Comparison of ENCODE assay signal across 1 cellular context in the genomic region with DNA sequence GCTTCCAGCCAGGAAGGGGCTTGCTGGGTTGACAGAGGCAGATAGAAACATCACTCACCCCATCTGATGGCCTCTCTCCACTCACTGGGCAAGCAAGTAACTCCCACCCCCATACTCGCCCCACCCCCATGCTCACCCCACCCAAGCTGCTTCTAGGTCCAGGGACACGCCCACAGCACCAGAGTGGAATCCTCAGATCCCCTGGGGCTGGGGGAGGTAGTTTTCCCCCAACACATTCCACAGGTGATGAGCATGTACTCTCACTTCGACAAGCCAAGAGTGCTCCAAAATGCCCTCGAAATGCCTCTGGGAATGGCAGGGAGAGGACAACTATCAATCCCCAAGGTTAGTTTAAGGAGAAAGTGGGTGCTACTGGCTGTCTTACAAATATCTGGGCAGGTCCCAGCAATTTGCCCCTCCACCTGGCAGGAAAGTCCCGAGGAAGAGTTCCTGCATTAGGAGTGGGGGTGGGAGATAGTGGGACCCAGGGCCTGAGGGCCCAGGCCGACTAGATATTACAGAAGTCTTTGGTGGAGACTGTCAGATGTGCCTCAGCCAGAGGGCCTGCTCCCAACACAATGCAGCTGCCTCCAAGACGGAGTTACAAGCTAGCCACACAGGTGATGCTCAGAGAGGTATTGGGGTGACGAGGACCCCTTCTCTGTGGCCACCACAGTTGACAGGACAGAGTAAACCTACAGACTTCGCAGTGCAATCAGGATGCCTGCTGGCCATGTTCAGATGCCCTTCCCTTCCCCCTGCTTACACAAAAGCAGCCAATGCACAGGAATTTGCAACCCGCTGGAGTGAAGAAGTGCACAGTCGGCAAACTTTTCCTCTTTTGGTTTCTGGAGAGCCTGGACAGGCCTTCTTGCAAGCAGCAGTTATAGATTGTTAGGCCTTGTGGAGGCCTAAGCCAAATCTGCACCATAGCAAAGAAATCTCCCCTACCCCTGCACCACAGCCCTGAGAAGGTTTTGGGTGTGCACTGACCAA.
TF ChIP-seq lines count a peak whose summit lies in the region.

No MANE protein-coding gene starts in this region.

TF ChIP-seq in IMR-90, 13 proteins besides CTCF, POLR2A, EP300 and RAD21:
- TF ChIP-seq RCOR1 (IDR thresholded peaks at IDR 0.05; ENCODE audit: insufficient replicate concordance, low read length) (no peak), MAFK (IDR thresholded peaks at IDR 0.05; ENCODE audit: low read depth, low read length) (peak; percentile 80)
TF ChIP-seq in IMR-90: peak in this region for 1.
